20 cellular contexts compared by ENCODE assay signal in the genomic region with DNA sequence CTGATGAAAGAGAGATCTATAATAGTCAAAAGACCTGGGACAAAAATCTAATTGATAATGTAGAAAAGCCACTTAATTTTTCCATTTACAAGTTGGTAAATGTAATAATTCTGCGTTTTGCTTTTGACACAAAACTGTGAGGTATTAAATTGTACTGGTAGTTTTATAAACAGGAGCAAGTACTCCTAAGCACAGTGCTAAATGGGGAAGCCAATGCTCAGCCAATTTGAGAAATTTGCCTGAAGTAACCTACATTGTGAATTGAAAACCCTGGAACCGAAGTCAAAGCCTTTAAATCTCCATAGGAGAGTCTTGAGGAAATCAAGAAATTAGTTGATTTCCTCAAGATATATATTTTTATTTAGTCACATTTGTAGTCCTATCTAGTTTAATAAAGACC.
DNase-seq lines count a peak whose midpoint lies in the region; ATAC-seq, FAIRE-seq and TF ChIP-seq lines count a peak whose summit lies in the region.
"Had no signal": no experiment of that assay in that cellular context is flagged by ENCODE, and none has a peak within 500 bp of the region (broad histone marks: within the 10 kb centered on the region; RNA-seq: fewer than 3 reads in every experiment).

No MANE protein-coding gene starts in this region.

- DNase-seq in NCI-H2029 treated with DMSO at 0.1 percent for 48 hours (lab: John Stamatoyannopoulos, UW): peak; percentile 2
- DNase-seq in NCI-H2029 (lab: John Stamatoyannopoulos, UW): no peak
- DNase-seq in DMS53 (lab: John Stamatoyannopoulos, UW): peak; percentile 54
- DNase-seq in body of pancreas: no peak
- DNase-seq in pancreas: no peak
- DNase-seq in aorta: no peak
- no peak for DNase-seq in GM10248 (ENCODE audit: extremely low spot score)
- DNase-seq: CD4-positive, CD25-positive, alpha-beta regulatory T cell; CD8-positive, alpha-beta T cell; DMS 273 treated with DMSO at 0.1 percent for 48 hours; DND-41; H9 had no signal

- TF ChIP-seq CTCF in body of pancreas (IDR thresholded peaks at IDR 0.05): no peak
- TF ChIP-seq CTCF in pancreas (IDR thresholded peaks at IDR 0.05): no peak
- no peak for TF ChIP-seq CTCF in GM10248 (IDR thresholded peaks at IDR 0.05; ENCODE audit: control extremely low read depth, extremely low read depth, low read depth, missing control alignments)

- TF ChIP-seq POLR2A in body of pancreas (IDR thresholded peaks at IDR 0.05): no peak

- H3K4me1 ChIP-seq in body of pancreas (peaks cover 19% of the 10 kb centered on the region), pancreas (peaks cover 0 to 23% (median 14%) of the 10 kb centered on the region in 3 donors), aorta (ENCODE audit: control insufficient read depth in 1 of 2, insufficient read depth in 2 of 2, low read length in 2 of 2) (no peaks in the 10 kb centered on the region)
- H3K4me1 ChIP-seq: BLaER1 had no signal

- H3K27me3 ChIP-seq in body of pancreas (no peaks in the 10 kb centered on the region), pancreas (no peaks in the 10 kb centered on the region), aorta (ENCODE audit: control insufficient read depth in 1 of 2, insufficient read depth in 2 of 2, low read length in 1 of 2) (no peaks in the 10 kb centered on the region)
- H3K27me3 ChIP-seq: BLaER1 had no signal

- intact Hi-C loops in body of pancreas (cut with DNase I): no loop called here
- intact Hi-C loops in pancreas (cut with DNase I): no loop called here
- intact Hi-C loops in aorta (cut with DNase I): no loop called here

- ATAC-seq in body of pancreas (peak; percentile 24), pancreas (peak; percentile 23 to 58 (median 42)), aorta (ENCODE audit: low FRiP score) (no peak)
- ATAC-seq: CD8-positive, alpha-beta T cell; GM12878; GM23338; HCT116 had no signal

- no peak for FAIRE-seq in pancreas (lab: Jason Lieb, UNC)
- FAIRE-seq: A204.1, GM12878, GM19239 had no signal

- POLR2A ChIA-PET in GM10248 (lab: Yijun Ruan, JAX): no interaction called here

- no peaks in the 10 kb centered on the region for H3K9me3 ChIP-seq in body of pancreas
- H3K9me3 ChIP-seq in pancreas: no peaks in the 10 kb centered on the region
- H3K9me3 ChIP-seq in aorta (ENCODE audit: control insufficient read depth, low read length): peaks cover 2% of the 10 kb centered on the region

- H3K36me3 ChIP-seq in body of pancreas (replicated peaks in 1 of 2; ENCODE audit: insufficient read depth in 1 of 2, low read depth in 2 of 2): no peaks in the 10 kb centered on the region
- no peaks in the 10 kb centered on the region for H3K36me3 ChIP-seq in pancreas
- no peaks in the 10 kb centered on the region for H3K36me3 ChIP-seq in aorta (ENCODE audit: control insufficient read depth in 1 of 2, insufficient read depth in 2 of 2, low read length in 1 of 2)
- H3K36me3 ChIP-seq: BLaER1 had no signal

- H3K27ac ChIP-seq in body of pancreas (no peak overlapping the region), pancreas (peak overlapping the region in 2 of 4 donors; percentile 14 to 35), aorta (ENCODE audit: low read depth in 1 of 2, low read length in 2 of 2) (no peak overlapping the region)
- H3K27ac ChIP-seq: 22Rv1, BLaER1, C4-2B had no signal

- WGBS in body of pancreas, 2 donors: 79 to 88% methylated on average over 2 of the region's 2 CpGs
- WGBS in pancreas, 2 donors: 78 to 80% methylated on average over 2 of the region's 2 CpGs
- 90 to 93% methylated on average over 2 of the region's 2 CpGs for WGBS in aorta, 2 donors

- CTCF ChIA-PET in GM10248 (lab: Yijun Ruan, JAX): interaction anchor here (3.4 kb wide), 1 partner anchor 14 kb away, joined by 11 read pairs; no protein-coding TSS in a partner anchor

- H3K4me3 ChIP-seq in body of pancreas (no peak overlapping the region), pancreas (no peak overlapping the region), aorta (ENCODE audit: low read length in 2 of 2) (no peak overlapping the region)
- H3K4me3 ChIP-seq: BLaER1, GM12878, GM23338 had no signal

Comparison
In these comparisons a context has a peak if more than half of its experiments do, and no peak if none do; other contexts are left out.
1. DNase-seq: peak in NCI-H2029 treated with DMSO at 0.1 percent for 48 hours (single experiment) and DMS53 (single experiment); none in NCI-H2029 (single experiment), body of pancreas (0 of 4), pancreas (0 of 6), aorta (0 of 2) and GM10248 (single experiment).